Comparison of ENCODE assay signal across 8 cellular contexts in genomic region chr16:71894921-71895678, GRCh38. TPM values are rescaled to one million over a fixed set of nuclear protein-coding genes. Genes with fewer than 3 reads are reported as not detected.
DNase-seq lines count a peak whose midpoint lies in the region; ATAC-seq and TF ChIP-seq lines count a peak whose summit lies in the region.

TSS of gene IST1 (plus strand) at chr16:71895531. CDS start at chr16:71915641, 20,110 bp downstream.

- H3K4me1 ChIP-seq in thymus (ENCODE audit: control insufficient read depth, insufficient read depth, low read length): peaks cover 10% of the 10 kb centered on the region

- peak within 1 kb of the TSS; percentile 97 for H3K27ac Mint-ChIP-seq in activated naive CD8-positive, alpha-beta T cell
- peak within 1 kb of the TSS; percentile 99 for H3K27ac Mint-ChIP-seq in osteocyte (ENCODE audit: unreplicated experiment)

- no peaks in the 10 kb centered on the region for H3K27me3 ChIP-seq in thymus (ENCODE audit: control insufficient read depth, insufficient read depth)

- H3K36me3 ChIP-seq in thymus (ENCODE audit: control insufficient read depth, insufficient read depth): no peaks in the 10 kb centered on the region

- peak within 1 kb of the TSS; percentile 97 for H3K4me3 Mint-ChIP-seq in activated naive CD8-positive, alpha-beta T cell
- H3K4me3 Mint-ChIP-seq in osteocyte (ENCODE audit: unreplicated experiment): peak within 1 kb of the TSS; percentile 89

- H3K4me3 ChIP-seq in GM08714 (ENCODE audit: low read length): peak within 1 kb of the TSS; percentile 85
- peak within 1 kb of the TSS; percentile 87 for H3K4me3 ChIP-seq in thymus (ENCODE audit: low read length)

- H3K27ac ChIP-seq in thymus (ENCODE audit: low read depth): peak within 1 kb of the TSS; percentile 97

- under 1% methylated on average over 67 of the region's 67 CpGs for WGBS in thymus

- H3K27me3 Mint-ChIP-seq in activated naive CD8-positive, alpha-beta T cell: no peaks in the 10 kb centered on the region
- H3K27me3 Mint-ChIP-seq in osteocyte (ENCODE audit: unreplicated experiment): no peaks in the 10 kb centered on the region

- H3K36me3 Mint-ChIP-seq in activated naive CD8-positive, alpha-beta T cell: no peaks in the 10 kb centered on the region
- peaks cover 2% of the 10 kb centered on the region for H3K36me3 Mint-ChIP-seq in osteocyte (ENCODE audit: unreplicated experiment)

- peaks cover 31% of the 10 kb centered on the region for H3K4me1 Mint-ChIP-seq in activated naive CD8-positive, alpha-beta T cell (ENCODE audit: low read depth)
- peaks cover 25% of the 10 kb centered on the region for H3K4me1 Mint-ChIP-seq in osteocyte (ENCODE audit: unreplicated experiment)

- H3K9me3 Mint-ChIP-seq in activated naive CD8-positive, alpha-beta T cell (ENCODE audit: low read depth): no peaks in the 10 kb centered on the region
- no peaks in the 10 kb centered on the region for H3K9me3 Mint-ChIP-seq in osteocyte (ENCODE audit: unreplicated experiment)

- TF ChIP-seq CTCF in osteocyte (IDR thresholded peaks at IDR 0.05): no peak

- DNase-seq in NCI-H1048 (lab: John Stamatoyannopoulos, UW) (peak; percentile 65), SKM-1 (lab: John Stamatoyannopoulos, UW; ENCODE audit: unreplicated experiment) (peak; percentile 96), glomerular visceral epithelial cell (ENCODE audit: extremely low spot score) (peak; percentile 97), osteocyte (ENCODE audit: extremely low spot score, unreplicated experiment) (peak; percentile 99)

- H3K9me3 ChIP-seq in thymus (ENCODE audit: control insufficient read depth): no peaks in the 10 kb centered on the region

- ATAC-seq in HG02571 (IDR thresholded peaks at IDR 0.05; ENCODE audit: unreplicated experiment): peak; percentile 79

RNA-seq across cellular contexts. Expression of gene IST1, which starts in this region (rescaled TPM):
- total RNA-seq in osteocyte: 230 and 233 TPM in 2 replicates
- 163 TPM for polyA plus RNA-seq in thymus

Comparison
In these comparisons a context has a peak if more than half of its experiments do, and no peak if none do; other contexts are left out.
1. Peak in every context shown above with its lines: DNase-seq, ATAC-seq, H3K4me3 ChIP-seq and H3K27ac ChIP-seq.